In the genomic region with DNA sequence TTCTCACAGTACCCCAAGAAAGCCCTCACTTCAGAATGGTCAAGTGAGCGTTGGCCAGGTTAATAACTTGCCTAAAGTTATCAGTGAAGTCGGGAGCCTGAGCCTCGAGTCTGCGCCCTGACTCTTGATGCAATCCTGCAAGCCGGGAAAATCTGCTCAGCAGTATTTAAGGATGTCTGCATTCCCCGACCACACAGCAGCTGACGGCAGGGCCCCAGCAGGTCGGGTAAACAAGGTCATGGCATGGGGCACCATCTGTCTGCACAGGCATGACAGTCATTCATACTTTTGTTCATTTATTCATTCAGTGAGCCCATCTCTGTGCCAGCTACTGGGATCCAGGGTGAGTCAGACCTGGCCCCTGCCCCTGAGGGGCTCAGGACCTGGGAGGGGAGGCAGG, we compare ENCODE assay signal across 23 cellular contexts.
"Had no signal": no experiment of that assay in that cellular context is flagged by ENCODE, and none has a peak within 500 bp of the region (broad histone marks: within the 10 kb centered on the region; RNA-seq: fewer than 3 reads in every experiment).

No MANE protein-coding gene starts in this region.

- DNase-seq: activated CD4-positive, alpha-beta T cell treated with anti-CD3 and anti-CD28 coated beads for 4 hours; activated CD4-positive, alpha-beta T cell treated with anti-CD3 and anti-CD28 coated beads, Interleukin-2, amount 50 U/mL, for 48 hours; activated CD4-positive, CD25-positive, alpha-beta regulatory T cell; activated CD8-positive, alpha-beta memory T cell treated with anti-CD3 and anti-CD28 coated beads, Interleukin-2, amount 50 U/mL, for 48 hours; activated naive CD4-positive, alpha-beta T cell; activated naive CD8-positive, alpha-beta T cell treated with anti-CD3 and anti-CD28 coated beads, Interleukin-2, amount 10 ng/mL, durations not matched to agents 7 days and 5 days; activated T-cell treated with anti-CD3 and anti-CD28 coated beads, Interleukin-2, amount 50 U/mL, for 4 hours; amygdala; cortex of kidney; effector CD4-positive, alpha-beta T cell; hippocampal formation; kidney glomerular epithelial cell; left ventricle myocardium inferior; sigmoid colon; stimulated activated CD4-positive, alpha-beta T cell treated with anti-CD3 and anti-CD28 coated beads, Interleukin-2, amount 100 ng/mL, for 48 hours; stimulated activated CD8-positive, alpha-beta memory T cell treated with anti-CD3 and anti-CD28 coated beads, Interleukin-4, amount 100 ng/mL, for 48 hours; stimulated activated naive B cell treated with anti-CD40 and anti-IgM and Interleukin-4, amounts not matched to agents 10 μg/mL and 1 μg/mL and 100 μg/mL, for 72 hours; T1000; transverse colon; uterus had no signal

- H3K27me3 ChIP-seq: neutrophil, sigmoid colon, transverse colon, uterus had no signal

- H3K9ac ChIP-seq: parathyroid adenoma had no signal

- H3K4me3 ChIP-seq: left ventricle myocardium inferior, sigmoid colon, transverse colon, uterus had no signal

- H3K27ac ChIP-seq: left ventricle myocardium inferior, neutrophil, parathyroid adenoma, sigmoid colon, transverse colon, uterus had no signal

- H2AFZ ChIP-seq: parathyroid adenoma had no signal

- H3K36me3 ChIP-seq: neutrophil, transverse colon, uterus had no signal

- H3K4me1 ChIP-seq: parathyroid adenoma, sigmoid colon, uterus had no signal

- H3K9me3 ChIP-seq: left ventricle myocardium inferior, neutrophil, sigmoid colon, transverse colon, uterus had no signal

- FAIRE-seq: frontal cortex had no signal

- ATAC-seq: activated T-cell treated with anti-CD3 and anti-CD28 coated beads, Interleukin-2, amount 50 U/mL, for 4 hours; stimulated activated naive B cell treated with anti-CD40 and anti-IgM and Interleukin-4, amounts not matched to agents 10 μg/mL and 1 μg/mL and 100 μg/mL, for 72 hours had no signal
